1 cellular context compared by ENCODE assay signal in the genomic region with DNA sequence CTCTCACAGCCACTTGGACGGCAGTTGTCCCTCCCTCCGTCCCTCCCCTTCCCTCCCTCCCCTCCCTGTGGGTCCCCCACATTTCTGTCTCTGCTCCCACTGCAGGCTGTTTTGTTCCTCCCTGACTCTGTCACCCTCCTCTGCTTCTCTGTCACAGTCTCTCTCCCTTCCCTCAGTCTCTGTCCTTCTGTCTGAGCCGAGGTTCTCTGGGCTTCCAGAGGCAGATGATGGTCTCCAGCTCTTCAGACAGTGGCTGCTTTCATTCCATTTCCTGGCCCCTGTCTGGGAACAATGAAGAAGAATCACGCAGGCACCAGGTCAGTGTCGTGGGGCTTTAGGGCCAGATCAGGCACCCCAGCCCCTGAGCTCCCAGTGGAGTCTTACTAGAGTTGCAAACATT.
TF ChIP-seq lines count a peak whose summit lies in the region.

No MANE protein-coding gene starts in this region.

TF ChIP-seq in K562, 482 proteins besides CTCF, POLR2A, EP300 and RAD21:
- TF ChIP-seq ZNF561 (CRISPR knock-in tag; conservative IDR thresholded peaks at IDR 0.05) (no peak), ZNF263 (CRISPR knock-in tag; IDR thresholded peaks at IDR 0.05; ENCODE audit: borderline replicate concordance) (0 out of 2 replicates have a peak, but pooled peaks have one; percentile 24), JUN (IDR thresholded peaks at IDR 0.05; ENCODE audit: borderline replicate concordance, low read depth, low read length) (no peak), JUN (CRISPR knock-in tag; IDR thresholded peaks at IDR 0.05; ENCODE audit: borderline replicate concordance) (no peak)
